18 cellular contexts compared by ENCODE assay signal in genomic region chrX:1788300-1788911, GRCh38.
"Had no signal": no experiment of that assay in that cellular context is flagged by ENCODE, and none has a peak within 500 bp of the region (broad histone marks: within the 10 kb centered on the region; RNA-seq: fewer than 3 reads in every experiment).

No MANE protein-coding gene starts in this region.

- H3K27me3 ChIP-seq: esophagus squamous epithelium, gastrocnemius medialis, heart right ventricle had no signal

- H3K36me3 ChIP-seq: esophagus squamous epithelium, gastrocnemius medialis, heart right ventricle, lower lobe of right lung had no signal

- H3K27ac ChIP-seq: coronary artery, dorsolateral prefrontal cortex, esophagus squamous epithelium, gastrocnemius medialis, heart right ventricle, lower lobe of right lung had no signal

- H3K4me1 ChIP-seq: esophagus squamous epithelium, gastrocnemius medialis, heart right ventricle, lower lobe of right lung had no signal

- H3K4me3 ChIP-seq: coronary artery, dorsolateral prefrontal cortex, esophagus squamous epithelium, gastrocnemius medialis, heart right ventricle, lower lobe of right lung had no signal

- H3K9me3 ChIP-seq: lower lobe of right lung had no signal

- DNase-seq: dermis blood vessel endothelial cell; dorsolateral prefrontal cortex; effector CD4-positive, alpha-beta T cell; effector memory CD4-positive, alpha-beta T cell; esophagus squamous epithelium; foreskin fibroblast; foreskin melanocyte; gastrocnemius medialis; glutamatergic neuron; heart right ventricle; hippocampal formation; kidney; kidney glomerular epithelial cell; left colon; left ventricle myocardium superior; lower lobe of right lung; midbrain had no signal
